Comparison of ENCODE assay signal across 9 cellular contexts in the genomic region with DNA sequence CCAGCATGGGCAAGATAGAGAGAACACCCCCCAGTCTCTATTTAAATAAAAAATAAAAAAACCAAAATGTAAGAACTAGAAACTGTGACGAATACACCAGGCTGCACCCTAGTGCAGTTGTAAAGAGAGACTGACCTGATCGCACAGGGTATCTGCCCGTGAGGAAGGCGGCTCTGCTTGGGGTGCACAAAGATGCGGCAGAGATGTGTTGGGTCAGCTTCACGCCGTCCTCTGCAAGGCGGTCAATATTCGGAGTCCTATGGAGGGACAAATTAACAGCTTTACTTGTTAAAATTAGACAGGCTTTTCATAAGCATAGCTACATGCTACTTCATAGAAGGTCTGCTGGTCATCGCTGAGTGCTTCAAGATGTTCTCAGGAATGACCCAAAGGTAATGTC. TPM values are rescaled to one million over a fixed set of nuclear protein-coding genes. Genes with fewer than 3 reads are reported as not detected.
"Had no signal": no experiment of that assay in that cellular context is flagged by ENCODE, and none has a peak within 500 bp of the region (broad histone marks: within the 10 kb centered on the region; RNA-seq: fewer than 3 reads in every experiment).

No MANE protein-coding gene starts in this region.

- H2AFZ ChIP-seq: GM23248 had no signal

- H3K4me3 ChIP-seq: GM23248 had no signal

- H3K36me3 Mint-ChIP-seq: IgD-negative memory B cell had no signal

- H3K9me3 Mint-ChIP-seq: IgD-negative memory B cell had no signal

- H3K27ac Mint-ChIP-seq: IgD-negative memory B cell had no signal

- H3K4me1 Mint-ChIP-seq: IgD-negative memory B cell had no signal

- DNase-seq: GM23248, GOT3, H7, HCEC 1CT had no signal

- H3K4me3 Mint-ChIP-seq: IgD-negative memory B cell had no signal

- H3K27ac ChIP-seq: GM23248, HL-60 had no signal

- H3K9ac ChIP-seq: GM23248 had no signal

RNA-seq across cellular contexts. Expression of a gene that starts 51.1 kb away (rescaled TPM):
- total RNA-seq: GM23248, H4, H7, HepG2, HT1080 had no signal
- polyA plus RNA-seq: GM23248, HepG2, IgD-negative memory B cell had no signal
